In genomic region chr5:16978296-16978695, GRCh38 we compare ENCODE assay signal across 1 cellular context.
TF ChIP-seq lines count a peak whose summit lies in the region.

No MANE protein-coding gene starts in this region.

TF ChIP-seq in HepG2, 621 proteins besides CTCF, POLR2A, EP300 and RAD21:
- no peak for TF ChIP-seq U2AF2 (IDR thresholded peaks at IDR 0.05; ENCODE audit: low read depth, low read length)
- peak; percentile 44 for TF ChIP-seq HNRNPK (IDR thresholded peaks at IDR 0.05; ENCODE audit: low read depth, low read length, poor library complexity, severe bottlenecking)
TF ChIP-seq in HepG2: peak in this region for 1.
